In genomic region chr18:79679552-79680099, GRCh38 we compare ENCODE assay signal across 1 cellular context.
A peak's percentile ranks its signal among the peaks of the same experiment; 100 is the strongest.
TF ChIP-seq lines count a peak whose summit lies in the region.

A gene with protein sequence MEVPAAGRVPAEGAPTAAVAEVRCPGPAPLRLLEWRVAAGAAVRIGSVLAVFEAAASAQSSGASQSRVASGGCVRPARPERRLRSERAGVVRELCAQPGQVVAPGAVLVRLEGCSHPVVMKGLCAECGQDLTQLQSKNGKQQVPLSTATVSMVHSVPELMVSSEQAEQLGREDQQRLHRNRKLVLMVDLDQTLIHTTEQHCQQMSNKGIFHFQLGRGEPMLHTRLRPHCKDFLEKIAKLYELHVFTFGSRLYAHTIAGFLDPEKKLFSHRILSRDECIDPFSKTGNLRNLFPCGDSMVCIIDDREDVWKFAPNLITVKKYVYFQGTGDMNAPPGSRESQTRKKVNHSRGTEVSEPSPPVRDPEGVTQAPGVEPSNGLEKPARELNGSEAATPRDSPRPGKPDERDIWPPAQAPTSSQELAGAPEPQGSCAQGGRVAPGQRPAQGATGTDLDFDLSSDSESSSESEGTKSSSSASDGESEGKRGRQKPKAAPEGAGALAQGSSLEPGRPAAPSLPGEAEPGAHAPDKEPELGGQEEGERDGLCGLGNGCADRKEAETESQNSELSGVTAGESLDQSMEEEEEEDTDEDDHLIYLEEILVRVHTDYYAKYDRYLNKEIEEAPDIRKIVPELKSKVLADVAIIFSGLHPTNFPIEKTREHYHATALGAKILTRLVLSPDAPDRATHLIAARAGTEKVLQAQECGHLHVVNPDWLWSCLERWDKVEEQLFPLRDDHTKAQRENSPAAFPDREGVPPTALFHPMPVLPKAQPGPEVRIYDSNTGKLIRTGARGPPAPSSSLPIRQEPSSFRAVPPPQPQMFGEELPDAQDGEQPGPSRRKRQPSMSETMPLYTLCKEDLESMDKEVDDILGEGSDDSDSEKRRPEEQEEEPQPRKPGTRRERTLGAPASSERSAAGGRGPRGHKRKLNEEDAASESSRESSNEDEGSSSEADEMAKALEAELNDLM (plus strand): TSS chr18:79679803. CDS start chr18:79679948, 145 bp downstream.

TF ChIP-seq in K562, 482 proteins besides CTCF, POLR2A, EP300 and RAD21 (continued from another document and continues in another):
- TF ChIP-seq CREB3L1 (IDR thresholded peaks at IDR 0.05; ENCODE audit: borderline replicate concordance, low read depth) (peak; percentile 95), ZFP1 (CRISPR knock-in tag; IDR thresholded peaks at IDR 0.05) (no peak), DDX20 (tag; IDR thresholded peaks at IDR 0.05; ENCODE audit: low read depth) (no peak), CHCHD3 (CRISPR knock-in tag; IDR thresholded peaks at IDR 0.05) (no peak), CCAR2 (IDR thresholded peaks at IDR 0.05; ENCODE audit: low read depth, low read length) (no peak), ADNP (tag; IDR thresholded peaks at IDR 0.05) (no peak), ZNF76 (CRISPR knock-in tag; IDR thresholded peaks at IDR 0.05; ENCODE audit: borderline replicate concordance) (0 out of 2 replicates have a peak, but pooled peaks have one; percentile 81), KDM2B (CRISPR knock-in tag; IDR thresholded peaks at IDR 0.05) (no peak), SRSF3 (IDR thresholded peaks at IDR 0.05; ENCODE audit: insufficient read depth, low read length) (no peak), MLLT1 (IDR thresholded peaks at IDR 0.05) (0 out of 4 replicates have a peak, but pooled peaks of 1 of the 2 experiments have one; percentile 23), BHLHE40 (IDR thresholded peaks at IDR 0.05; ENCODE audit: low read length) (no peak), FUS (optimal IDR thresholded peaks at IDR 0.05; ENCODE audit: low read depth, low read length) (no peak), PRPF4 (IDR thresholded peaks at IDR 0.05; ENCODE audit: insufficient read depth, low read depth, low read length, poor library complexity, severe bottlenecking) (no peak), FOXK2 (conservative IDR thresholded peaks at IDR 0.05 in 1 of 2, IDR thresholded peaks at IDR 0.05 in 1 of 2; ENCODE audit: low read depth in 2 of 2) (peak; percentile 80 to 84; a peak in 3 of 4 replicates), HMGN3 (IDR thresholded peaks at IDR 0.05; ENCODE audit: borderline replicate concordance, extremely low read depth, insufficient read length, low read depth, low read length) (no peak), TAF9B (IDR thresholded peaks at IDR 0.05; ENCODE audit: partially characterized antibody) (no peak), DLX4 (CRISPR knock-in tag; IDR thresholded peaks at IDR 0.05) (no peak), MBD2 (IDR thresholded peaks at IDR 0.05; ENCODE audit: borderline replicate concordance, low read depth) (peak; percentile 45; the same call in 1 of the 2 replicates), ZNF583 (CRISPR knock-in tag; IDR thresholded peaks at IDR 0.05) (0 out of 2 replicates have a peak, but pooled peaks have one; percentile 57), MAZ (CRISPR knock-in tag; conservative IDR thresholded peaks at IDR 0.05 in 1 of 2, IDR thresholded peaks at IDR 0.05 in 1 of 2) (no peak), SREBF2 (CRISPR knock-in tag; IDR thresholded peaks at IDR 0.05) (no peak), ATF7 (IDR thresholded peaks at IDR 0.05) (peak; percentile 92), ZNF586 (CRISPR knock-in tag; conservative IDR thresholded peaks at IDR 0.05) (no peak), ESRRA (IDR thresholded peaks at IDR 0.05; ENCODE audit: borderline replicate concordance, low read depth) (no peak), KDM4B (IDR thresholded peaks at IDR 0.05; ENCODE audit: borderline replicate concordance in 2 of 2, low read depth in 1 of 2) (0 out of 4 replicates have a peak, but pooled peaks of 1 of the 2 experiments have one; percentile 56), ATF2 (CRISPR knock-in tag; IDR thresholded peaks at IDR 0.05) (no peak), NCOR1 (IDR thresholded peaks at IDR 0.05) (no peak), RBM17 (IDR thresholded peaks at IDR 0.05; ENCODE audit: borderline replicate concordance, low read depth, low read length) (no peak), CBX5 (IDR thresholded peaks at IDR 0.05; ENCODE audit: borderline replicate concordance, low read depth) (no peak), ELF2 (CRISPR knock-in tag; IDR thresholded peaks at IDR 0.05) (peak; percentile 97), ELF1 (tag; IDR thresholded peaks at IDR 0.05) (peak; percentile 92)
- TF ChIP-seq, protein P1, sequence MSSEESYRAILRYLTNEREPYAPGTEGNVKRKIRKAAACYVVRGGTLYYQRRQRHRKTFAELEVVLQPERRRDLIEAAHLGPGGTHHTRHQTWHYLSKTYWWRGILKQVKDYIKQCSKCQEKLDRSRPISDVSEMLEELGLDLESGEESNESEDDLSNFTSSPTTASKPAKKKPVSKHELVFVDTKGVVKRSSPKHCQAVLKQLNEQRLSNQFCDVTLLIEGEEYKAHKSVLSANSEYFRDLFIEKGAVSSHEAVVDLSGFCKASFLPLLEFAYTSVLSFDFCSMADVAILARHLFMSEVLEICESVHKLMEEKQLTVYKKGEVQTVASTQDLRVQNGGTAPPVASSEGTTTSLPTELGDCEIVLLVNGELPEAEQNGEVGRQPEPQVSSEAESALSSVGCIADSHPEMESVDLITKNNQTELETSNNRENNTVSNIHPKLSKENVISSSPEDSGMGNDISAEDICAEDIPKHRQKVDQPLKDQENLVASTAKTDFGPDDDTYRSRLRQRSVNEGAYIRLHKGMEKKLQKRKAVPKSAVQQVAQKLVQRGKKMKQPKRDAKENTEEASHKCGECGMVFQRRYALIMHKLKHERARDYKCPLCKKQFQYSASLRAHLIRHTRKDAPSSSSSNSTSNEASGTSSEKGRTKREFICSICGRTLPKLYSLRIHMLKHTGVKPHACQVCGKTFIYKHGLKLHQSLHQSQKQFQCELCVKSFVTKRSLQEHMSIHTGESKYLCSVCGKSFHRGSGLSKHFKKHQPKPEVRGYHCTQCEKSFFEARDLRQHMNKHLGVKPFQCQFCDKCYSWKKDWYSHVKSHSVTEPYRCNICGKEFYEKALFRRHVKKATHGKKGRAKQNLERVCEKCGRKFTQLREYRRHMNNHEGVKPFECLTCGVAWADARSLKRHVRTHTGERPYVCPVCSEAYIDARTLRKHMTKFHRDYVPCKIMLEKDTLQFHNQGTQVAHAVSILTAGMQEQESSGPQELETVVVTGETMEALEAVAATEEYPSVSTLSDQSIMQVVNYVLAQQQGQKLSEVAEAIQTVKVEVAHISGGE (CRISPR knock-in tag; IDR thresholded peaks at IDR 0.05): peak in 1 of 3 experiments; percentile 71; a peak in 2 of 6 replicates
- TF ChIP-seq, protein P2, sequence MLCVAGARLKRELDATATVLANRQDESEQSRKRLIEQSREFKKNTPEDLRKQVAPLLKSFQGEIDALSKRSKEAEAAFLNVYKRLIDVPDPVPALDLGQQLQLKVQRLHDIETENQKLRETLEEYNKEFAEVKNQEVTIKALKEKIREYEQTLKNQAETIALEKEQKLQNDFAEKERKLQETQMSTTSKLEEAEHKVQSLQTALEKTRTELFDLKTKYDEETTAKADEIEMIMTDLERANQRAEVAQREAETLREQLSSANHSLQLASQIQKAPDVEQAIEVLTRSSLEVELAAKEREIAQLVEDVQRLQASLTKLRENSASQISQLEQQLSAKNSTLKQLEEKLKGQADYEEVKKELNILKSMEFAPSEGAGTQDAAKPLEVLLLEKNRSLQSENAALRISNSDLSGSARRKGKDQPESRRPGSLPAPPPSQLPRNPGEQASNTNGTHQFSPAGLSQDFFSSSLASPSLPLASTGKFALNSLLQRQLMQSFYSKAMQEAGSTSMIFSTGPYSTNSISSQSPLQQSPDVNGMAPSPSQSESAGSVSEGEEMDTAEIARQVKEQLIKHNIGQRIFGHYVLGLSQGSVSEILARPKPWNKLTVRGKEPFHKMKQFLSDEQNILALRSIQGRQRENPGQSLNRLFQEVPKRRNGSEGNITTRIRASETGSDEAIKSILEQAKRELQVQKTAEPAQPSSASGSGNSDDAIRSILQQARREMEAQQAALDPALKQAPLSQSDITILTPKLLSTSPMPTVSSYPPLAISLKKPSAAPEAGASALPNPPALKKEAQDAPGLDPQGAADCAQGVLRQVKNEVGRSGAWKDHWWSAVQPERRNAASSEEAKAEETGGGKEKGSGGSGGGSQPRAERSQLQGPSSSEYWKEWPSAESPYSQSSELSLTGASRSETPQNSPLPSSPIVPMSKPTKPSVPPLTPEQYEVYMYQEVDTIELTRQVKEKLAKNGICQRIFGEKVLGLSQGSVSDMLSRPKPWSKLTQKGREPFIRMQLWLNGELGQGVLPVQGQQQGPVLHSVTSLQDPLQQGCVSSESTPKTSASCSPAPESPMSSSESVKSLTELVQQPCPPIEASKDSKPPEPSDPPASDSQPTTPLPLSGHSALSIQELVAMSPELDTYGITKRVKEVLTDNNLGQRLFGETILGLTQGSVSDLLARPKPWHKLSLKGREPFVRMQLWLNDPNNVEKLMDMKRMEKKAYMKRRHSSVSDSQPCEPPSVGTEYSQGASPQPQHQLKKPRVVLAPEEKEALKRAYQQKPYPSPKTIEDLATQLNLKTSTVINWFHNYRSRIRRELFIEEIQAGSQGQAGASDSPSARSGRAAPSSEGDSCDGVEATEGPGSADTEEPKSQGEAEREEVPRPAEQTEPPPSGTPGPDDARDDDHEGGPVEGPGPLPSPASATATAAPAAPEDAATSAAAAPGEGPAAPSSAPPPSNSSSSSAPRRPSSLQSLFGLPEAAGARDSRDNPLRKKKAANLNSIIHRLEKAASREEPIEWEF (CRISPR knock-in tag; IDR thresholded peaks at IDR 0.05): no peak
- TF ChIP-seq, protein P3, sequence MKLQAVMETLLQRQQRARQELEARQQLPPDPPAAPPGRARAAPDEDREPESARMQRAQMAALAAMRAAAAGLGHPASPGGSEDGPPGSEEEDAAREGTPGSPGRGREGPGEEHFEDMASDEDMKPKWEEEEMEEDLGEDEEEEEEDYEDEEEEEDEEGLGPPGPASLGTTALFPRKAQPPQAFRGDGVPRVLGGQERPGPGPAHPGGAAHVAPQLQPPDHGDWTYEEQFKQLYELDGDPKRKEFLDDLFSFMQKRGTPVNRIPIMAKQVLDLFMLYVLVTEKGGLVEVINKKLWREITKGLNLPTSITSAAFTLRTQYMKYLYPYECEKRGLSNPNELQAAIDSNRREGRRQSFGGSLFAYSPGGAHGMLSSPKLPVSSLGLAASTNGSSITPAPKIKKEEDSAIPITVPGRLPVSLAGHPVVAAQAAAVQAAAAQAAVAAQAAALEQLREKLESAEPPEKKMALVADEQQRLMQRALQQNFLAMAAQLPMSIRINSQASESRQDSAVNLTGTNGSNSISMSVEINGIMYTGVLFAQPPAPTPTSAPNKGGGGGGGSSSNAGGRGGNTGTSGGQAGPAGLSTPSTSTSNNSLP (IDR thresholded peaks at IDR 0.05; ENCODE audit: borderline replicate concordance, low read depth, low read length): no peak
- TF ChIP-seq, protein P4, sequence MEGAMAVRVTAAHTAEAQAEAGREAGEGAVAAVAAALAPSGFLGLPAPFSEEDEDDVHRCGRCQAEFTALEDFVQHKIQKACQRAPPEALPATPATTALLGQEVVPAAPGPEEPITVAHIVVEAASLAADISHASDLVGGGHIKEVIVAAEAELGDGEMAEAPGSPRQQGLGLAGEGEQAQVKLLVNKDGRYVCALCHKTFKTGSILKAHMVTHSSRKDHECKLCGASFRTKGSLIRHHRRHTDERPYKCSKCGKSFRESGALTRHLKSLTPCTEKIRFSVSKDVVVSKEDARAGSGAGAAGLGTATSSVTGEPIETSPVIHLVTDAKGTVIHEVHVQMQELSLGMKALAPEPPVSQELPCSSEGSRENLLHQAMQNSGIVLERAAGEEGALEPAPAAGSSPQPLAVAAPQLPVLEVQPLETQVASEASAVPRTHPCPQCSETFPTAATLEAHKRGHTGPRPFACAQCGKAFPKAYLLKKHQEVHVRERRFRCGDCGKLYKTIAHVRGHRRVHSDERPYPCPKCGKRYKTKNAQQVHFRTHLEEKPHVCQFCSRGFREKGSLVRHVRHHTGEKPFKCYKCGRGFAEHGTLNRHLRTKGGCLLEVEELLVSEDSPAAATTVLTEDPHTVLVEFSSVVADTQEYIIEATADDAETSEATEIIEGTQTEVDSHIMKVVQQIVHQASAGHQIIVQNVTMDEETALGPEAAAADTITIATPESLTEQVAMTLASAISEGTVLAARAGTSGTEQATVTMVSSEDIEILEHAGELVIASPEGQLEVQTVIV (CRISPR knock-in tag; IDR thresholded peaks at IDR 0.05; ENCODE audit: borderline replicate concordance): no peak
- TF ChIP-seq, protein P5, sequence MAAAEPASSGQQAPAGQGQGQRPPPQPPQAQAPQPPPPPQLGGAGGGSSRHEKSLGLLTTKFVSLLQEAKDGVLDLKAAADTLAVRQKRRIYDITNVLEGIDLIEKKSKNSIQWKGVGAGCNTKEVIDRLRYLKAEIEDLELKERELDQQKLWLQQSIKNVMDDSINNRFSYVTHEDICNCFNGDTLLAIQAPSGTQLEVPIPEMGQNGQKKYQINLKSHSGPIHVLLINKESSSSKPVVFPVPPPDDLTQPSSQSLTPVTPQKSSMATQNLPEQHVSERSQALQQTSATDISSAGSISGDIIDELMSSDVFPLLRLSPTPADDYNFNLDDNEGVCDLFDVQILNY (CRISPR knock-in tag; IDR thresholded peaks at IDR 0.05): no peak
